Comparison of ENCODE assay signal across 9 cellular contexts in the genomic region with DNA sequence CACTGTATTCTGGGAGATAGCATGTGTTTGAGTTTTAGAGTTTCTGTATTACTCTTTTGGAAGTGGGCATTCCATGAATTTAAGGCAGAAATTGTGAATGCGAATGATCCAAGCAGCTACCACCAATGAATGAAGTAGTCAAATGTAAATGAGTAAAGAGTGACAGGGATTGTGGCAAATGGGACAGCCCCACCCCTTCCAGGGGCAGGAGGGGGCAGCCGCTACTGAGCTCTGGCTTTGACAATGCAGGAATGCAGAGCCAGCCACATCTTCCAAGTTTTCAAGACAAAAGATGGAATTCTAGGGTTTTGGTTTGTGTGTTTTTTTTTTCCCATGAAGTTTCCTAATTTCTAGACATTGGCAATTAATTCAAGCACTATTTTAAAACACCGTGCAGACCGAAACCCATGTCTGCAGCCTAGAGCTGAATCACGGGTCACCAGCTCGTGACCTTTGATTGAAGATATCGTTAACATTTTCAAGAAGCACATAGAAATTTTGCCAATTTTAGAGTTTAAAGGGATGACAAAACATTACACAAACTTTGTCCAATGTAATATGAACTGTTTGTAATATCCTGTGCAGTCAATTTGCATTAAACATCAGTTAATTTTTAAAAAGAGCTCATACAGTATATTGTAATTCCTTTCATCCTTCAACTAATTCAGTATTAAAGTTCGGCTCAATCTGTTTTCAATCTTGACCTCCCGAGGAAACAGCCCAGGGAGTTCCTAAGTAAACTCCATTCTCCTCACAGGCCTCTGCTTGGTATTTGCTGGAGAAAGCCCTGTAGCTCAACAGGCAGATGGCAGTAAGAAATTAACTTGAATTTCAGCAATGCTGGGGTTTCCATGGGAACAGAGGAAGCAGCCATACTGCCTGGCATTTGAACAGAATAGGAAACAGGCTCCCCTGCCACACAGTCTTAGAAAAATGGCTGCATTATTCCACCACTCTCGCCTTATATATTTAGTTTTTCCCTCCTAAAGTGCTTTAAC.
DNase-seq lines count a peak whose midpoint lies in the region; ATAC-seq and TF ChIP-seq lines count a peak whose summit lies in the region.
"Had no signal": no experiment of that assay in that cellular context is flagged by ENCODE, and none has a peak within 500 bp of the region (broad histone marks: within the 10 kb centered on the region; RNA-seq: fewer than 3 reads in every experiment).

No MANE protein-coding gene starts in this region.

- POLR2A ChIA-PET in activated CD4-positive, alpha-beta T cell treated with anti-CD3 and anti-CD28 coated beads, Interleukin-2, amount 10 ng/mL, durations not matched to agents 7 days and 5 days (lab: Charles Lee): no interaction called here

- in situ Hi-C loops in ACHN (cut with HindIII; ENCODE audit: low pct_ligation_motif_present, low pct_unique_long_range_greater_than_20kb, low sequenced_read_pairs): no loop called here

- no peaks in the 10 kb centered on the region for H3K27me3 ChIP-seq in left lung

- no peaks in the 10 kb centered on the region for H3K36me3 Mint-ChIP-seq in activated CD4-positive, alpha-beta T cell treated with anti-CD3 and anti-CD28 coated beads, Interleukin-2, amount 10 ng/mL, durations not matched to agents 7 days and 5 days (ENCODE audit: low read depth)
- H3K36me3 Mint-ChIP-seq: CD4-positive, CD25-positive, alpha-beta regulatory T cell had no signal

- H3K9me3 Mint-ChIP-seq in activated CD4-positive, alpha-beta T cell treated with anti-CD3 and anti-CD28 coated beads, Interleukin-2, amount 10 ng/mL, durations not matched to agents 7 days and 5 days: no peaks in the 10 kb centered on the region

- ATAC-seq in left lung: peak; percentile 79
- ATAC-seq in HG03460 (IDR thresholded peaks at IDR 0.05; ENCODE audit: unreplicated experiment): no peak

- no peak overlapping the region for H3K27ac Mint-ChIP-seq in activated CD4-positive, alpha-beta T cell treated with anti-CD3 and anti-CD28 coated beads, Interleukin-2, amount 10 ng/mL, durations not matched to agents 7 days and 5 days
- H3K27ac Mint-ChIP-seq: CD4-positive, CD25-positive, alpha-beta regulatory T cell had no signal

- no peaks in the 10 kb centered on the region for H3K4me1 ChIP-seq in left lung

- H3K9me3 ChIP-seq in left lung: no peaks in the 10 kb centered on the region

- H3K36me3 ChIP-seq in left lung: no peaks in the 10 kb centered on the region

- no peaks in the 10 kb centered on the region for H3K27me3 Mint-ChIP-seq in activated CD4-positive, alpha-beta T cell treated with anti-CD3 and anti-CD28 coated beads, Interleukin-2, amount 10 ng/mL, durations not matched to agents 7 days and 5 days
- H3K27me3 Mint-ChIP-seq: CD4-positive, CD25-positive, alpha-beta regulatory T cell had no signal

- H3K4me1 Mint-ChIP-seq in activated CD4-positive, alpha-beta T cell treated with anti-CD3 and anti-CD28 coated beads, Interleukin-2, amount 10 ng/mL, durations not matched to agents 7 days and 5 days: no peaks in the 10 kb centered on the region
- H3K4me1 Mint-ChIP-seq: CD4-positive, CD25-positive, alpha-beta regulatory T cell had no signal

- intact Hi-C loops in left lung (cut with DNase I): no loop called here

- no peak overlapping the region for H3K4me3 Mint-ChIP-seq in activated CD4-positive, alpha-beta T cell treated with anti-CD3 and anti-CD28 coated beads, Interleukin-2, amount 10 ng/mL, durations not matched to agents 7 days and 5 days
- H3K4me3 Mint-ChIP-seq: CD4-positive, CD25-positive, alpha-beta regulatory T cell had no signal

- no peak overlapping the region for H3K27ac ChIP-seq in left lung

- DNase-seq in ACHN (peak; percentile 32), NCI-H1092 (lab: John Stamatoyannopoulos, UW) (peak; percentile 11), cerebellum (ENCODE audit: low spot score) (peak; percentile 84), left lung (no peak), SW480 (ENCODE audit: low spot score) (no peak), mesenteric fat pad (ENCODE audit: low spot score) (no peak)
- DNase-seq in activated CD4-positive, alpha-beta T cell treated with anti-CD3 and anti-CD28 coated beads, Interleukin-2, amount 10 ng/mL, durations not matched to agents 7 days and 5 days: no peak
- DNase-seq: CD4-positive, CD25-positive, alpha-beta regulatory T cell had no signal

- TF ChIP-seq CTCF in left lung (IDR thresholded peaks at IDR 0.05): no peak

- CTCF ChIA-PET in activated CD4-positive, alpha-beta T cell treated with anti-CD3 and anti-CD28 coated beads, Interleukin-2, amount 10 ng/mL, durations not matched to agents 7 days and 5 days (lab: Charles Lee): no interaction called here

- no peak overlapping the region for H3K4me3 ChIP-seq in left lung

Comparison
In these comparisons a context has a peak if more than half of its experiments do, and no peak if none do; other contexts are left out.
1. DNase-seq: peak in ACHN (single experiment), NCI-H1092 (single experiment) and cerebellum (single experiment); none in left lung (0 of 2), SW480 (single experiment), activated CD4-positive, alpha-beta T cell treated with anti-CD3 and anti-CD28 coated beads, Interleukin-2, amount 10 ng/mL, durations not matched to agents 7 days and 5 days (single experiment) and mesenteric fat pad (single experiment).